ENCODE assay signal across 20 cellular contexts in the genomic region with DNA sequence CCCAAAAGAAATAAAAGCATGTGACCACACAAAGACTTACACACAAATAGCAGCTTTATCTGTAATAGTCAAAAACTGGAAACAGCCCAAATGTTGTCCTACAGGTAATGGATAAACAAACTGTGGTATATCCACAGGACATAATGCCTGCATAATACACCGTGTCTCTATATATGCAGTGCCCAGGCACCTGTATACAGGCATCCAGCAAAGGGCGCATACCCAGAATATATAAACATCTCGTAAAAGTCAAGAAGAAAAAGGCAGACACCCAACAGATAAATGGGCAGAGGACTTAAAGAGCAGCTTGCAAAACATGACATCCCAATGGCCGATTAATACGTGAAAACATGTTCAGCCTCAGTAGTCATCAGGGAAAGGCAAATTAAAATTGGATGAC. TPM values are rescaled to one million over a fixed set of nuclear protein-coding genes. Genes with fewer than 3 reads are reported as not detected.
DNase-seq lines count a peak whose midpoint lies in the region; ATAC-seq and TF ChIP-seq lines count a peak whose summit lies in the region.
"Had no signal": no experiment of that assay in that cellular context is flagged by ENCODE, and none has a peak within 500 bp of the region (broad histone marks: within the 10 kb centered on the region; RNA-seq: fewer than 3 reads in every experiment).

No MANE protein-coding gene starts in this region.

- BruUV-seq in MCF 10A (replicated peaks; lab: Mats Ljungman, UMichigan) (no TSS peak), Panc1 (replicated peaks; lab: Mats Ljungman, UMichigan) (no TSS peak)

- POLR2A ChIA-PET in MCF 10A (lab: Yijun Ruan, JAX) (interaction anchor here (0.6 to 0.9 kb wide), 3 partner anchors 83 to 734 kb away, joined by 3 read pairs; no protein-coding TSS in a partner anchor), Panc1 (lab: Charles Lee) (no interaction called here)

- H3K36me3 Mint-ChIP-seq in MCF 10A (ENCODE audit: insufficient read depth, unreplicated experiment) (peaks cover 27% of the 10 kb centered on the region), mesothelial cell of epicardium (no peaks in the 10 kb centered on the region)

- no peaks in the 10 kb centered on the region for H3K9me2 ChIP-seq in hepatocyte (replicated peaks; ENCODE audit: insufficient read depth)
- H3K9me2 ChIP-seq: SK-N-SH had no signal

- in situ Hi-C loops in Panc1 (cut with HindIII; ENCODE audit: low pct_unique_long_range_greater_than_20kb, low sequenced_read_pairs): no loop called here

- H3K27ac Mint-ChIP-seq in MCF 10A (ENCODE audit: low read depth, unreplicated experiment): peak overlapping the region; percentile 17
- no peak overlapping the region for H3K27ac Mint-ChIP-seq in mesothelial cell of epicardium

- TF ChIP-seq CTCF in MCF 10A (IDR thresholded peaks at IDR 0.05; ENCODE audit: unreplicated experiment) (no peak), breast epithelium (IDR thresholded peaks at IDR 0.05) (no peak), Panc1 (IDR thresholded peaks at IDR 0.05) (no peak; the same call in 1 of the 2 replicates), hepatocyte (IDR thresholded peaks at IDR 0.05; ENCODE audit: poor library complexity) (no peak), smooth muscle cell (IDR thresholded peaks at IDR 0.05; ENCODE audit: borderline replicate concordance, insufficient read depth, poor library complexity, severe bottlenecking) (no peak), mesothelial cell of epicardium (IDR thresholded peaks at IDR 0.05; ENCODE audit: unreplicated experiment) (no peak)

- H3K9me3 Mint-ChIP-seq in MCF 10A (ENCODE audit: unreplicated experiment) (no peaks in the 10 kb centered on the region), mesothelial cell of epicardium (no peaks in the 10 kb centered on the region)

- H3K4me1 Mint-ChIP-seq in MCF 10A (ENCODE audit: insufficient read depth, unreplicated experiment) (peaks cover 57% of the 10 kb centered on the region), mesothelial cell of epicardium (peaks cover 25% of the 10 kb centered on the region)

- H3K27me3 ChIP-seq in breast epithelium (no peaks in the 10 kb centered on the region), Panc1 (ENCODE audit: control insufficient read depth, insufficient read depth, low read length) (no peaks in the 10 kb centered on the region), hepatocyte (no peaks in the 10 kb centered on the region), smooth muscle cell (ENCODE audit: low read depth) (no peaks in the 10 kb centered on the region)
- H3K27me3 ChIP-seq: BE2C had no signal

- DNase-seq in MCF 10A (ENCODE audit: unreplicated experiment): no peak
- no peak for DNase-seq in breast epithelium (ENCODE audit: low spot score in 2 of 2)
- DNase-seq in Panc1 (ENCODE audit: low read depth, low spot score): no peak
- no peak for DNase-seq in hepatocyte (ENCODE audit: low spot score)
- no peak for DNase-seq in smooth muscle cell (lab: John Stamatoyannopoulos, UW; ENCODE audit: unreplicated experiment)
- no peak for DNase-seq in mesothelial cell of epicardium (ENCODE audit: low spot score in 2 of 2, unreplicated experiment in 2 of 2)
- no peak for DNase-seq in stimulated activated CD4-positive, alpha-beta T cell treated with anti-CD3 and anti-CD28 coated beads, Interleukin-4, amount 100 ng/mL, for 24 hours
- DNase-seq: BE2C, Calu3, DMS79 treated with DMSO at 0.1 percent for 48 hours, KBM-7, NCI-H1048, NCI-H1417, NCI-H1694, NCI-H2029 treated with DMSO at 0.1 percent for 48 hours, NCI-H446 treated with DMSO at 0.1 percent for 48 hours, NCI-H526, SK-N-SH had no signal

- WGBS in hepatocyte (ENCODE audit: low lambda C conversion rate, missing lambda C conversion rate): 81% methylated on average over 5 of the region's 5 CpGs
- WGBS in smooth muscle cell (ENCODE audit: low lambda C conversion rate): 64% methylated on average over 5 of the region's 5 CpGs

- H3K9me3 ChIP-seq in breast epithelium (no peaks in the 10 kb centered on the region), Panc1 (ENCODE audit: control insufficient read depth, insufficient read depth, low read depth, low read length) (no peaks in the 10 kb centered on the region), hepatocyte (ENCODE audit: low read depth) (no peaks in the 10 kb centered on the region), smooth muscle cell (replicated peaks; ENCODE audit: low read depth) (no peaks in the 10 kb centered on the region)
- H3K9me3 ChIP-seq: BE2C, SK-N-SH had no signal

- H4K20me1 ChIP-seq in hepatocyte (ENCODE audit: insufficient read depth, poor library complexity, severe bottlenecking): no peaks in the 10 kb centered on the region
- peaks cover 11% of the 10 kb centered on the region for H4K20me1 ChIP-seq in smooth muscle cell (ENCODE audit: low read depth)

- H3K27ac ChIP-seq in breast epithelium (no peak overlapping the region), Panc1 (ENCODE audit: low read length) (peak overlapping the region; percentile 99), hepatocyte (peak overlapping the region; percentile 42), smooth muscle cell (ENCODE audit: low read depth) (peak overlapping the region; percentile 86)
- H3K27ac ChIP-seq: 22Rv1 had no signal

- H3K79me2 ChIP-seq in hepatocyte (peaks cover 79% of the 10 kb centered on the region), smooth muscle cell (ENCODE audit: low read depth) (peaks cover 74% of the 10 kb centered on the region)

- peak overlapping the region; percentile 26 for H3K4me2 ChIP-seq in hepatocyte
- H3K4me2 ChIP-seq in smooth muscle cell: peak overlapping the region; percentile 46
- H3K4me2 ChIP-seq: SK-N-SH had no signal

- H3F3A ChIP-seq in smooth muscle cell (ENCODE audit: low read depth): peaks cover 57% of the 10 kb centered on the region

- no peak overlapping the region for H3K4me3 ChIP-seq in breast epithelium
- H3K4me3 ChIP-seq in Panc1 (ENCODE audit: low read depth in 2 of 2, low read length in 2 of 2): no peak overlapping the region
- H3K4me3 ChIP-seq in hepatocyte: no peak overlapping the region
- no peak overlapping the region for H3K4me3 ChIP-seq in smooth muscle cell

- no peaks in the 10 kb centered on the region for H3K27me3 Mint-ChIP-seq in MCF 10A (ENCODE audit: insufficient read depth, unreplicated experiment)
- peaks cover 16% of the 10 kb centered on the region for H3K27me3 Mint-ChIP-seq in mesothelial cell of epicardium (ENCODE audit: low read depth)

- H2AFZ ChIP-seq in hepatocyte: no peak overlapping the region
- H2AFZ ChIP-seq in smooth muscle cell (ENCODE audit: low read depth): no peak overlapping the region

- CTCF ChIA-PET in MCF 10A (lab: Yijun Ruan, JAX) (interaction anchor here (0.5 kb wide), 1 partner anchor 45 kb away, joined by 3 read pairs; no protein-coding TSS in a partner anchor), Panc1 (lab: Charles Lee) (no interaction called here)

- H3K4me1 ChIP-seq in breast epithelium (peaks cover 0 to 5% of the 10 kb centered on the region in 2 donors), Panc1 (ENCODE audit: control insufficient read depth, insufficient read depth, low read length) (peaks cover 75% of the 10 kb centered on the region), hepatocyte (ENCODE audit: insufficient read depth) (peaks cover 40% of the 10 kb centered on the region), smooth muscle cell (ENCODE audit: low read depth) (peaks cover 36% of the 10 kb centered on the region)
- H3K4me1 ChIP-seq: BE2C had no signal

- ATAC-seq in Panc1 (no peak), HG03565 (IDR thresholded peaks at IDR 0.05; ENCODE audit: unreplicated experiment) (no peak)

- H3K9ac ChIP-seq in smooth muscle cell (ENCODE audit: low read depth): peak overlapping the region; percentile 14
- H3K9ac ChIP-seq: SK-N-SH had no signal

- intact Hi-C loops in MCF 10A (cut with micrococcal nuclease): no loop called here
- intact Hi-C loops in breast epithelium (cut with DNase I; ENCODE audit: low total_unique reads): no loop called here
- intact Hi-C loops in Panc1 (cut with micrococcal nuclease; ENCODE audit: unreplicated experiment): no loop called here

- H3K4me3 Mint-ChIP-seq in MCF 10A (ENCODE audit: unreplicated experiment) (no peak overlapping the region), mesothelial cell of epicardium (no peak overlapping the region)

- H3K36me3 ChIP-seq in breast epithelium (no peaks in the 10 kb centered on the region), Panc1 (ENCODE audit: control insufficient read depth, insufficient read depth, low read length) (no peaks in the 10 kb centered on the region), hepatocyte (replicated peaks; ENCODE audit: insufficient read depth, low read depth) (no peaks in the 10 kb centered on the region), smooth muscle cell (ENCODE audit: low read depth) (no peaks in the 10 kb centered on the region)
- H3K36me3 ChIP-seq: BE2C had no signal

- TF ChIP-seq POLR2A in breast epithelium (IDR thresholded peaks at IDR 0.05): no peak

RNA-seq across cellular contexts. Expression of gene OSBPL10, which starts 7.2 kb away (rescaled TPM):
- 128 and 172 TPM in 2 replicates for total RNA-seq in MCF 10A (2022)
- 10 to 100 TPM; 17.6 to 47.4 (median 26.5) TPM for total RNA-seq in breast epithelium
- 88.1 TPM for total RNA-seq in Panc1 (2021; ENCODE audit: unreplicated experiment)
- polyA plus RNA-seq in Panc1 (2012; ENCODE audit: insufficient read length): 65.0 TPM
- total RNA-seq in hepatocyte: 22.3 and 32.8 TPM in 2 replicates
- 18.2 and 32.1 TPM in 2 replicates for polyA plus RNA-seq in hepatocyte
- total RNA-seq in smooth muscle cell: 44.7 and 91.5 TPM in 2 replicates
- polyA plus RNA-seq in smooth muscle cell: 45.1 and 48.9 TPM in 2 replicates
- 24.6 to 27.8 TPM (median 26.7 TPM) in 3 replicates for total RNA-seq in mesothelial cell of epicardium

RNA-seq across cellular contexts. Expression of gene ZNF860, which starts 7.7 kb away (rescaled TPM):
- total RNA-seq in MCF 10A (2022) (11.7 and 12.5 TPM in 2 replicates), breast epithelium (1 to 10 TPM in 2 of 3 donors, under 1 TPM in 1; 0.80 to 4.2 (median 3.3) TPM), Panc1 (2021; ENCODE audit: unreplicated experiment) (8.9 TPM), hepatocyte (0.80 and 2.2 TPM in 2 replicates), smooth muscle cell (0.85 and 1.6 TPM in 2 replicates), mesothelial cell of epicardium (0.63 to 1.3 TPM (median 1.2 TPM) in 3 replicates)
- polyA plus RNA-seq in Panc1 (2012; ENCODE audit: insufficient read length): 7.2 TPM
- polyA plus RNA-seq in hepatocyte (0.32 and 1.3 TPM in 2 replicates), smooth muscle cell (0.91 and 1.2 TPM in 2 replicates)
- polyA plus RNA-seq: SK-N-SH had no signal

Comparison
In these comparisons a context has a peak if more than half of its experiments do, and no peak if none do; other contexts are left out.
1. H3K27ac ChIP-seq: peak in Panc1 (single experiment), hepatocyte (single experiment) and smooth muscle cell (single experiment); none in breast epithelium (0 of 2).